ENCODE assay signal across 27 cellular contexts in the genomic region with DNA sequence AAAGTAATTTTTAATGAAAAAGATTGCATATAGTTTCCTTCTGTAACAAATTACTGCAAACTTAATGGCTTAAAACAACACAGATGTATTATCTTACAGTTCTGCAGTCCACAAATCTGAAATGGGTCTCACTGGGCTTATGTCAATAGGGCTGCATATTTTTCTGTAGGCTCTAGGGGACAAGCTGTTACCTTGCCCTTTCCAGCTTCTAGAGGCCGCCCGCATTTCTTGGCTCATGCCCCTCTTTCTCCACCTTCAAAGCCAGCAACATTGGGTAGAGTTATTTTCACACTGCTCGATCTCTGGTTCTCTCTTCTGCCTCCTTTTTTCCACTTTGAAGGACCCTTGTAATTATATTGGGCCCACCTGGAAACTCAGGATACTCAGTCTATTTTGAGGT.
"Had no signal": no experiment of that assay in that cellular context is flagged by ENCODE, and none has a peak within 500 bp of the region (broad histone marks: within the 10 kb centered on the region; RNA-seq: fewer than 3 reads in every experiment).

No MANE protein-coding gene starts in this region.

- H3K9me3 ChIP-seq: ascending aorta had no signal

- H3K27me3 ChIP-seq: ascending aorta, cardiac muscle cell had no signal

- ATAC-seq: activated CD8-positive, alpha-beta memory T cell treated with anti-CD3 and anti-CD28 coated beads, Interleukin-2, amount 10 ng/mL, durations not matched to agents 7 days and 5 days; activated CD8-positive, alpha-beta T cell treated with anti-CD3 and anti-CD28 coated beads for 36 hours; activated naive CD8-positive, alpha-beta T cell treated with anti-CD3 and anti-CD28 coated beads, Interleukin-2, amount 50 U/mL, for 24 hours had no signal

- H3K4me1 ChIP-seq: ascending aorta had no signal

- DNase-seq: activated B cell treated with CpG ODN at 0.5 μM for 24 hours; activated CD4-positive, alpha-beta memory T cell treated with anti-CD3 and anti-CD28 coated beads for 36 hours; activated CD4-positive, alpha-beta T cell treated with anti-CD3 and anti-CD28 coated beads for 4 hours; activated CD4-positive, alpha-beta T cell treated with anti-CD3 and anti-CD28 coated beads, Interleukin-2, amount 10 ng/mL, durations not matched to agents 24 days and 14 days; activated CD4-positive, alpha-beta T cell treated with anti-CD3 and anti-CD28 coated beads, Interleukin-2, amount 50 U/mL, for 1 hour; activated CD4-positive, alpha-beta T cell treated with anti-CD3 and anti-CD28 coated beads, Interleukin-2, amount 50 U/mL, for 4 hours; activated CD4-positive, CD25-positive, alpha-beta regulatory T cell treated with anti-CD3 and anti-CD28 coated beads, Interleukin-2, amount 50 U/mL, for 72 hours; activated CD8-positive, alpha-beta memory T cell treated with anti-CD3 and anti-CD28 coated beads, Interleukin-2, amount 10 ng/mL, durations not matched to agents 7 days and 5 days; activated CD8-positive, alpha-beta memory T cell treated with anti-CD3 and anti-CD28 coated beads, Interleukin-2, amount 50 U/mL, for 48 hours; activated CD8-positive, alpha-beta T cell treated with anti-CD3 and anti-CD28 coated beads for 36 hours; activated effector memory CD4-positive, alpha-beta T cell treated with Interleukin-2 at 50 U/mL for 16 hours; activated gamma-delta T cell; activated naive CD4-positive, alpha-beta T cell treated with anti-CD3 and anti-CD28 coated beads, Interleukin-2, amount 10 ng/mL, durations not matched to agents 7 days and 5 days; activated naive CD4-positive, alpha-beta T cell treated with Interleukin-2 at 50 U/mL for 16 hours; activated naive CD8-positive, alpha-beta T cell treated with anti-CD3 and anti-CD28 coated beads, Interleukin-2, amount 10 ng/mL, durations not matched to agents 7 days and 5 days; activated naive CD8-positive, alpha-beta T cell treated with anti-CD3 and anti-CD28 coated beads, Interleukin-2, amount 50 U/mL, for 24 hours; activated T-cell treated with anti-CD3 and anti-CD28 coated beads, Interleukin-2, amount 50 U/mL, for 24 hours; activated T-cell treated with anti-CD3 and anti-CD28 coated beads, Interleukin-2, amount 50 U/mL, for 48 hours; amygdala; anterior cingulate cortex; central memory CD4-positive, alpha-beta T cell; T-helper 1 cell; T-helper 2 cell; T-helper 9 cell had no signal

- H3K27ac ChIP-seq: ascending aorta, cardiac muscle cell, VCaP had no signal

- H3K4me3 ChIP-seq: ascending aorta, cardiac muscle cell had no signal
